ENCODE assay signal across 1 cellular context in genomic region chr11:48172818-48173609, GRCh38.
TF ChIP-seq lines count a peak whose summit lies in the region.

No MANE protein-coding gene starts in this region.

TF ChIP-seq in HEK293, 187 proteins besides CTCF, POLR2A, EP300 and RAD21 (continued from another document):
- TF ChIP-seq ZNF518A (tag by site-specific recombination; conservative IDR thresholded peaks at IDR 0.05; ENCODE audit: low read depth): no peak
- no peak for TF ChIP-seq ZNF639 (tag by site-specific recombination; IDR thresholded peaks at IDR 0.05)
- no peak for TF ChIP-seq SCRT1 (tag by site-specific recombination; IDR thresholded peaks at IDR 0.05; ENCODE audit: borderline replicate concordance)
- no peak for TF ChIP-seq HOXC10 (CRISPR knock-in tag; IDR thresholded peaks at IDR 0.05)
- TF ChIP-seq ZNF292 (tag by site-specific recombination; IDR thresholded peaks at IDR 0.05; ENCODE audit: borderline replicate concordance, low read depth): no peak
- TF ChIP-seq BCL6B (tag by site-specific recombination; IDR thresholded peaks at IDR 0.05): no peak
- TF ChIP-seq ZNF148 (tag by site-specific recombination; IDR thresholded peaks at IDR 0.05; ENCODE audit: borderline replicate concordance): no peak
- TF ChIP-seq ZNF211 (tag by site-specific recombination; IDR thresholded peaks at IDR 0.05; ENCODE audit: low read depth): no peak
- TF ChIP-seq ZFP69B (tag by site-specific recombination; IDR thresholded peaks at IDR 0.05): peak; percentile 81
- no peak for TF ChIP-seq ZNF837 (tag by site-specific recombination; IDR thresholded peaks at IDR 0.05)
- TF ChIP-seq ZBTB10 (tag by site-specific recombination; IDR thresholded peaks at IDR 0.05): no peak
- TF ChIP-seq PRDM2 (tag by site-specific recombination; IDR thresholded peaks at IDR 0.05; ENCODE audit: borderline replicate concordance): no peak
- TF ChIP-seq ZEB2 (tag by site-specific recombination; IDR thresholded peaks at IDR 0.05): 0 out of 2 replicates have a peak, but pooled peaks have one; percentile 24
- TF ChIP-seq ZNF692 (tag by site-specific recombination; IDR thresholded peaks at IDR 0.05): peak; percentile 76; the same call in 1 of the 2 replicates
- TF ChIP-seq ZSCAN16 (tag by site-specific recombination; IDR thresholded peaks at IDR 0.05): no peak
- no peak for TF ChIP-seq BCL11B (tag by site-specific recombination; IDR thresholded peaks at IDR 0.05; ENCODE audit: low read depth)
- no peak for TF ChIP-seq ZNF791 (tag by site-specific recombination; IDR thresholded peaks at IDR 0.05)
- TF ChIP-seq SP2 (tag by site-specific recombination; IDR thresholded peaks at IDR 0.05): no peak
- no peak for TF ChIP-seq ZNF645 (tag by site-specific recombination; IDR thresholded peaks at IDR 0.05)
- peak; percentile 82 for TF ChIP-seq ZNF654 (tag by site-specific recombination; IDR thresholded peaks at IDR 0.05; ENCODE audit: low read depth)
- TF ChIP-seq ZNF132 (tag by site-specific recombination; IDR thresholded peaks at IDR 0.05; ENCODE audit: borderline replicate concordance): no peak
- TF ChIP-seq PRDM4 (tag by site-specific recombination; IDR thresholded peaks at IDR 0.05): no peak
- TF ChIP-seq KLF9 (tag by site-specific recombination; IDR thresholded peaks at IDR 0.05; ENCODE audit: low read depth): no peak
- no peak for TF ChIP-seq ZNF140 (tag by site-specific recombination; IDR thresholded peaks at IDR 0.05)
